ENCODE assay signal across 13 cellular contexts in the genomic region with DNA sequence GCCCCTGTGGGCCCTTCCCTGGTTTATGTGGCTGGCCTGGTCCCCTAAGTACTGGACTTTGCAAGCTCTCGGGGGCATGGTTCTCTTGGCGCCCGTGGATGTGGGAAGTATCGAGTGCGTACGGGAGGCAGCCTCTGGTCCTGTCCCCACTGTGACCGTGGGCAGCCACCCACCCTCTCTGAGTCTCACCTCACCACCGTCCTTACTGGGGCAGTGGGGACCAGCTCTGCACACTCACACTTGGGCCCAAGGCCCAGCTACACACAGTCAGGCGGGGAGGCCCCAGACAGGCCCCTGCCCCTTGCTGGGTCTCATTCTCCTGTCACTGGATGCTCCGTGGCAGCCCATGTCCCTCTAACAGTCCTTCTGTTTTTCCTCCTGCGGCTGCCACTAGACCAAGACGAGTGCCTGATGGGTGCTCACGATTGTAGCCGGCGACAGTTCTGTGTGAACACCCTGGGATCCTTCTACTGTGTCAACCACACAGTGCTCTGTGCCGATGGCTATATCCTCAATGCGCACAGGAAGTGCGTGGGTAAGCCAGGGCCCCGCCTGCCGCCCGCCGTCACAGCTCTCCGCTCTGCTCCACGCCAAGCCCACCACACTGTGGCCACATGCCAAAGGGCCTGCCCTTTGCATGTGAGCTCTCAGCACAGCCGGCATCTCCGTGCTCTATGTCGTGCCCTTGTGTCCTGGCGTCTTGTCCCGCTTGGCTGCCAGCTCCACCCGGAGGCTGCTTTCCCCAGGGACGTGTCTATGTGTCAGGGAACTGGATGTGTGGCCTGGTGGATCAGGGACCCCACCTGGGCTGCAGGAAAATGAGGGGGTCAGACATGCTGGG.
DNase-seq lines count a peak whose midpoint lies in the region; ATAC-seq, FAIRE-seq and TF ChIP-seq lines count a peak whose summit lies in the region.
"Had no signal": no experiment of that assay in that cellular context is flagged by ENCODE, and none has a peak within 500 bp of the region (broad histone marks: within the 10 kb centered on the region; RNA-seq: fewer than 3 reads in every experiment).

No MANE protein-coding gene starts in this region.

- peak overlapping the region; percentile 88 for H3K27ac Mint-ChIP-seq in activated CD8-positive, alpha-beta T cell treated with anti-CD3 and anti-CD28 coated beads for 36 hours
- H3K27ac Mint-ChIP-seq in stimulated activated memory B cell treated with anti-CD40 and anti-IgM and Interleukin-4, amounts not matched to agents 10 μg/mL and 1 μg/mL and 100 μg/mL, for 72 hours = no peak overlapping the region
- H3K27ac Mint-ChIP-seq: IgD-negative memory B cell had no signal

- no peak for FAIRE-seq in K562 (lab: Jason Lieb, UNC)
- FAIRE-seq: GM12878 had no signal

- TF ChIP-seq CTCF in activated CD8-positive, alpha-beta T cell treated with anti-CD3 and anti-CD28 coated beads for 36 hours (IDR thresholded peaks at IDR 0.05) = no peak
- TF ChIP-seq CTCF in K562 (IDR thresholded peaks at IDR 0.05 in 2 of 3, conservative IDR thresholded peaks at IDR 0.05 in 1 of 3; ENCODE audit: insufficient read depth in 2 of 3, low read depth in 1 of 3, low read length in 3 of 3) = no peak

- TF ChIP-seq EP300 in K562 (IDR thresholded peaks at IDR 0.05; ENCODE audit: low read length) = no peak

- no peaks in the 10 kb centered on the region for H3K79me2 ChIP-seq in K562 (ENCODE audit: control insufficient read depth, insufficient read depth, low read length)

- H2AFZ ChIP-seq in K562 (ENCODE audit: low read depth, low read length) = no peak overlapping the region

- BruUV-seq in K562 (replicated peaks; lab: Mats Ljungman, UMichigan) = no TSS peak

- peak overlapping the region in 1 of 2 experiments; percentile 13; a peak in 1 of 4 replicates for H3K9ac ChIP-seq in K562 (ENCODE audit: insufficient read depth in 1 of 2, low read depth in 2 of 2, low read length in 2 of 2)

- intact Hi-C loops in activated CD8-positive, alpha-beta T cell treated with anti-CD3 and anti-CD28 coated beads for 36 hours (cut with micrococcal nuclease) = no loop called here
- intact Hi-C loops in K562 (cut with micrococcal nuclease) = no loop called here

- DNase-seq in H7 (peak; percentile 61), K562 (ENCODE audit: extremely low read depth in 1 of 4, low spot score in 3 of 4) (no peak), SIG-M5 (lab: John Stamatoyannopoulos, UW) (no peak)
- DNase-seq in activated CD8-positive, alpha-beta T cell treated with anti-CD3 and anti-CD28 coated beads for 36 hours = peak; percentile 68
- DNase-seq in stimulated activated CD8-positive, alpha-beta memory T cell treated with anti-CD3 and anti-CD28 coated beads, Interleukin-12 subunit alpha, Interleukin-12 subunit beta, amount 100 ng/mL, for 24 hours (ENCODE audit: extremely low read depth) = peak; percentile 5
- DNase-seq: NCI-H2029, RPMI8226 had no signal

- H3K9me3 Mint-ChIP-seq in activated CD8-positive, alpha-beta T cell treated with anti-CD3 and anti-CD28 coated beads for 36 hours = no peaks in the 10 kb centered on the region
- peaks cover 7% of the 10 kb centered on the region for H3K9me3 Mint-ChIP-seq in stimulated activated memory B cell treated with anti-CD40 and anti-IgM and Interleukin-4, amounts not matched to agents 10 μg/mL and 1 μg/mL and 100 μg/mL, for 72 hours

- POLR2A ChIA-PET in activated CD8-positive, alpha-beta T cell treated with anti-CD3 and anti-CD28 coated beads for 36 hours (lab: Charles Lee) = interaction anchor here (0.8 to 0.9 kb wide), 2 partner anchors 10 to 80 kb away, joined by 3 read pairs; no protein-coding TSS in a partner anchor
- POLR2A ChIA-PET in K562 (lab: Yijun Ruan, JAX) = interaction anchor here (0.5 to 1.5 kb wide), 5 partner anchors 11 to 312 kb away, joined by 3 to 6 read pairs (median 3); no protein-coding TSS in a partner anchor

- H3K36me3 ChIP-seq in H7 (replicated peaks; ENCODE audit: control insufficient read depth, insufficient read depth, low read length) = no peaks in the 10 kb centered on the region
- no peaks in the 10 kb centered on the region for H3K36me3 ChIP-seq in K562 (ENCODE audit: control insufficient read depth, insufficient read depth, low read length)

- peak; percentile 97 for ATAC-seq in activated CD8-positive, alpha-beta T cell treated with anti-CD3 and anti-CD28 coated beads for 36 hours
- ATAC-seq in K562 (no peak), HG03108 (IDR thresholded peaks at IDR 0.05; ENCODE audit: unreplicated experiment) (no peak), HG03175 (IDR thresholded peaks at IDR 0.05; ENCODE audit: unreplicated experiment) (no peak)
- no peak for ATAC-seq in stimulated activated memory B cell treated with anti-CD40 and anti-IgM and Interleukin-4, amounts not matched to agents 10 μg/mL and 1 μg/mL and 100 μg/mL, for 72 hours
- ATAC-seq: gastroesophageal sphincter, GM12878 had no signal

- no peak for TF ChIP-seq POLR2A in K562 (conservative IDR thresholded peaks at IDR 0.05)

- H3K27me3 Mint-ChIP-seq in activated CD8-positive, alpha-beta T cell treated with anti-CD3 and anti-CD28 coated beads for 36 hours = no peaks in the 10 kb centered on the region
- H3K27me3 Mint-ChIP-seq in stimulated activated memory B cell treated with anti-CD40 and anti-IgM and Interleukin-4, amounts not matched to agents 10 μg/mL and 1 μg/mL and 100 μg/mL, for 72 hours = peaks cover 15% of the 10 kb centered on the region

- H3K9me1 ChIP-seq in K562 (ENCODE audit: control insufficient read depth, insufficient read depth, low read length) = peaks cover 7% of the 10 kb centered on the region

- in situ Hi-C loops in K562 (cut with MboI) = no loop called here

- peak overlapping the region; percentile 74 for H3K4me3 Mint-ChIP-seq in activated CD8-positive, alpha-beta T cell treated with anti-CD3 and anti-CD28 coated beads for 36 hours
- no peak overlapping the region for H3K4me3 Mint-ChIP-seq in stimulated activated memory B cell treated with anti-CD40 and anti-IgM and Interleukin-4, amounts not matched to agents 10 μg/mL and 1 μg/mL and 100 μg/mL, for 72 hours
- H3K4me3 Mint-ChIP-seq: IgD-negative memory B cell had no signal

- no peaks in the 10 kb centered on the region for H3K36me3 Mint-ChIP-seq in activated CD8-positive, alpha-beta T cell treated with anti-CD3 and anti-CD28 coated beads for 36 hours (ENCODE audit: low read depth)
- H3K36me3 Mint-ChIP-seq in stimulated activated memory B cell treated with anti-CD40 and anti-IgM and Interleukin-4, amounts not matched to agents 10 μg/mL and 1 μg/mL and 100 μg/mL, for 72 hours = peaks cover 11% of the 10 kb centered on the region
- H3K36me3 Mint-ChIP-seq: IgD-negative memory B cell had no signal

- no peak for TF ChIP-seq RAD21 in K562 (CRISPR knock-in tag; conservative IDR thresholded peaks at IDR 0.05 in 1 of 2, IDR thresholded peaks at IDR 0.05 in 1 of 2)

- no peak overlapping the region for H3K27ac ChIP-seq in K562 (ENCODE audit: extremely low read depth, low read depth, low read length)
- H3K27ac ChIP-seq: gastroesophageal sphincter had no signal

- peaks cover 0 to 12% of the 10 kb centered on the region in 2 experiments; a peak in 1 of 5 replicates for H3K4me1 ChIP-seq in K562 (replicated peaks in 1 of 2; ENCODE audit: control insufficient read depth in 2 of 2, insufficient read depth in 2 of 2, low read length in 2 of 2)
- H3K4me1 ChIP-seq: gastroesophageal sphincter had no signal

- H3K4me3 ChIP-seq in H7 (ENCODE audit: insufficient read depth, low read depth, low read length) = no peak overlapping the region
- H3K4me3 ChIP-seq in K562 = no peak overlapping the region
- H3K4me3 ChIP-seq: gastroesophageal sphincter, GM12878 had no signal

- WGBS in K562 (ENCODE audit: insufficient coverage, low coverage, missing lambda C conversion rate) = 8% methylated on average over 31 of the region's 31 CpGs

- no peak overlapping the region for H3K4me2 ChIP-seq in K562 (ENCODE audit: insufficient read depth, low read length)

- H3K4me1 Mint-ChIP-seq in activated CD8-positive, alpha-beta T cell treated with anti-CD3 and anti-CD28 coated beads for 36 hours (ENCODE audit: low read depth) = peaks cover 2% of the 10 kb centered on the region
- no peaks in the 10 kb centered on the region for H3K4me1 Mint-ChIP-seq in stimulated activated memory B cell treated with anti-CD40 and anti-IgM and Interleukin-4, amounts not matched to agents 10 μg/mL and 1 μg/mL and 100 μg/mL, for 72 hours

- H4K20me1 ChIP-seq in K562 (replicated peaks; ENCODE audit: control insufficient read depth, insufficient read depth, low read length) = peaks cover 15% of the 10 kb centered on the region

- H3K27me3 ChIP-seq in H7 (ENCODE audit: control insufficient read depth, insufficient read depth, low read length) (no peaks in the 10 kb centered on the region), K562 (ENCODE audit: control insufficient read depth in 2 of 2, insufficient read depth in 2 of 2, low read length in 2 of 2) (peaks cover 38 to 69% of the 10 kb centered on the region in 2 experiments)
- H3K27me3 ChIP-seq: gastroesophageal sphincter had no signal

- no peaks in the 10 kb centered on the region; the same call in 1 of the 2 replicates for H3K9me3 ChIP-seq in K562 (replicated peaks; ENCODE audit: control insufficient read depth, insufficient read depth, low read depth, low read length)
- H3K9me3 ChIP-seq: gastroesophageal sphincter had no signal

- CTCF ChIA-PET in activated CD8-positive, alpha-beta T cell treated with anti-CD3 and anti-CD28 coated beads for 36 hours (lab: Charles Lee) = interaction anchor here (0.7 to 3.7 kb wide), 6 partner anchors 25 to 205 kb away, joined by 3 to 16 read pairs (median 3); no protein-coding TSS in a partner anchor
- CTCF ChIA-PET in K562 (lab: Yijun Ruan, JAX; ENCODE audit: low intra/inter-chr PET ratio) = no interaction called here

TF ChIP-seq in K562, 482 proteins besides CTCF, POLR2A, EP300 and RAD21 (continues in another document):
- TF ChIP-seq FOXJ2 (tag; IDR thresholded peaks at IDR 0.05) = no peak
- TF ChIP-seq, protein P1, sequence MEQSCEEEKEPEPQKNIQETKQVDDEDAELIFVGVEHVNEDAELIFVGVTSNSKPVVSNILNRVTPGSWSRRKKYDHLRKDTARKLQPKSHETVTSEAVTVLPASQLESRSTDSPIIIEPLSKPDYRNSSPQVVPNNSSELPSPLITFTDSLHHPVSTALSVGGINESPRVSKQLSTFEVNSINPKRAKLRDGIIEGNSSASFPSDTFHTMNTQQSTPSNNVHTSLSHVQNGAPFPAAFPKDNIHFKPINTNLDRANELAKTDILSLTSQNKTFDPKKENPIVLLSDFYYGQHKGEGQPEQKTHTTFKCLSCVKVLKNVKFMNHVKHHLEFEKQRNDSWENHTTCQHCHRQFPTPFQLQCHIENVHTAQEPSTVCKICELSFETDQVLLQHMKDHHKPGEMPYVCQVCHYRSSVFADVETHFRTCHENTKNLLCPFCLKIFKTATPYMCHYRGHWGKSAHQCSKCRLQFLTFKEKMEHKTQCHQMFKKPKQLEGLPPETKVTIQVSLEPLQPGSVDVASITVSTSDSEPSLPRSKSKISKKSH (CRISPR knock-in tag; IDR thresholded peaks at IDR 0.05) = no peak
- no peak for TF ChIP-seq ZNF444 (CRISPR knock-in tag; IDR thresholded peaks at IDR 0.05)
- TF ChIP-seq GTF2E2 (tag; IDR thresholded peaks at IDR 0.05) = no peak
- peak; percentile 23 to 30; a peak in 2 of 4 replicates for TF ChIP-seq NRF1 (conservative IDR thresholded peaks at IDR 0.05 in 1 of 2, IDR thresholded peaks at IDR 0.05 in 1 of 2)
- no peak for TF ChIP-seq MAFF (IDR thresholded peaks at IDR 0.05; ENCODE audit: low read length)

Comparison
In these comparisons a context has a peak if more than half of its experiments do, and no peak if none do; other contexts are left out.
1. DNase-seq: peak in H7 (single experiment), activated CD8-positive, alpha-beta T cell treated with anti-CD3 and anti-CD28 coated beads for 36 hours (single experiment) and stimulated activated CD8-positive, alpha-beta memory T cell treated with anti-CD3 and anti-CD28 coated beads, Interleukin-12 subunit alpha, Interleukin-12 subunit beta, amount 100 ng/mL, for 24 hours (single experiment); none in K562 (0 of 4) and SIG-M5 (single experiment).